In genomic region chr19:34926685-34927375, GRCh38 we compare ENCODE assay signal across 8 cellular contexts. TPM values are rescaled to one million over a fixed set of nuclear protein-coding genes. Genes with fewer than 3 reads are reported as not detected.
DNase-seq lines count a peak whose midpoint lies in the region; ATAC-seq and TF ChIP-seq lines count a peak whose summit lies in the region.

Gene ZNF30 (plus strand): TSS chr19:34926903. CDS start chr19:34929948, 3,045 bp downstream.

- H3K27me3 Mint-ChIP-seq in activated naive CD4-positive, alpha-beta T cell treated with anti-CD3 and anti-CD28 coated beads, Interleukin-2, amount 50 U/mL, for 24 hours: no peaks in the 10 kb centered on the region

- H3K36me3 ChIP-seq in SK-N-SH (replicated peaks in 1 of 2; ENCODE audit: control insufficient read depth in 1 of 2, insufficient read depth in 2 of 2, low read length in 1 of 2): peaks cover 0 to 9% of the 10 kb centered on the region in 2 experiments

- H3K36me3 Mint-ChIP-seq in activated naive CD4-positive, alpha-beta T cell treated with anti-CD3 and anti-CD28 coated beads, Interleukin-2, amount 50 U/mL, for 24 hours: peaks cover 9% of the 10 kb centered on the region

- H3K9ac ChIP-seq in SK-N-SH: peak within 1 kb of the TSS; percentile 64

- H3K4me1 Mint-ChIP-seq in activated naive CD4-positive, alpha-beta T cell treated with anti-CD3 and anti-CD28 coated beads, Interleukin-2, amount 50 U/mL, for 24 hours: peaks cover 25% of the 10 kb centered on the region

- POLR2A ChIA-PET in SK-N-SH (lab: Yijun Ruan, JAX): interaction anchor here (0.6 to 1.5 kb wide), 7 partner anchors 10 to 250 kb away, joined by 3 to 8 read pairs (median 3); partner anchors contain the start of genes SCGB2B2, ZNF181, ZNF302 and ZNF599

- TF ChIP-seq CTCF in SK-N-SH (IDR thresholded peaks at IDR 0.05) (no peak), omental fat pad (IDR thresholded peaks at IDR 0.05) (no peak)

- CTCF ChIA-PET in SK-N-SH (lab: Yijun Ruan, JAX): interaction anchor here (0.7 to 1.3 kb wide), 6 partner anchors 12 to 231 kb away, joined by 3 to 4 read pairs (median 3); partner anchors contain the start of gene GRAMD1A

- 1% methylated on average over 45 of the region's 53 CpGs for WGBS in SK-N-SH (ENCODE audit: low lambda C conversion rate)

- H3K4me3 ChIP-seq in SK-N-SH (ENCODE audit: low read depth in 2 of 2, low read length in 1 of 2): peak within 1 kb of the TSS; percentile 77 to 79

- H3K9me3 Mint-ChIP-seq in activated naive CD4-positive, alpha-beta T cell treated with anti-CD3 and anti-CD28 coated beads, Interleukin-2, amount 50 U/mL, for 24 hours: no peaks in the 10 kb centered on the region

- H3K4me3 Mint-ChIP-seq in activated naive CD4-positive, alpha-beta T cell treated with anti-CD3 and anti-CD28 coated beads, Interleukin-2, amount 50 U/mL, for 24 hours: peak within 1 kb of the TSS; percentile 92

- H3K27ac ChIP-seq in SK-N-SH (ENCODE audit: low read depth in 2 of 2, low read length in 1 of 2): peak within 1 kb of the TSS; percentile 54 to 90
- peak within 1 kb of the TSS; percentile 61 for H3K27ac ChIP-seq in temporal lobe (ENCODE audit: low read depth, low read length)

- 0 out of 2 replicates have a peak, but pooled peaks have one; percentile 0 for TF ChIP-seq RAD21 in SK-N-SH (IDR thresholded peaks at IDR 0.05; ENCODE audit: low read length)

- H3K27ac Mint-ChIP-seq in activated naive CD4-positive, alpha-beta T cell treated with anti-CD3 and anti-CD28 coated beads, Interleukin-2, amount 50 U/mL, for 24 hours: peak within 1 kb of the TSS; percentile 70

- no peak for TF ChIP-seq EP300 in SK-N-SH (IDR thresholded peaks at IDR 0.05; ENCODE audit: borderline replicate concordance in 1 of 2, low read depth in 1 of 2, low read length in 1 of 2)

- peaks cover 7% of the 10 kb centered on the region for H3F3A ChIP-seq in SK-N-SH (replicated peaks; ENCODE audit: insufficient read depth)

- no peaks in the 10 kb centered on the region for H3K9me2 ChIP-seq in SK-N-SH

- peak within 1 kb of the TSS; percentile 84 for H3K4me2 ChIP-seq in SK-N-SH

- H3K79me2 ChIP-seq in SK-N-SH (ENCODE audit: insufficient read depth): no peaks in the 10 kb centered on the region

- H3K27me3 ChIP-seq in SK-N-SH (ENCODE audit: insufficient read depth): no peaks in the 10 kb centered on the region

- ATAC-seq in GM21423 (IDR thresholded peaks at IDR 0.05; ENCODE audit: unreplicated experiment) (peak; percentile 93), omental fat pad (ENCODE audit: low FRiP score) (peak; percentile 99)

- DNase-seq in D341Med (ENCODE audit: low spot score) (peak; percentile 97), HuH-7.5 (ENCODE audit: low spot score) (peak; percentile 94), SK-N-SH (peak; percentile 97), glomerular visceral epithelial cell (ENCODE audit: extremely low spot score) (peak; percentile 91), omental fat pad (ENCODE audit: low spot score) (peak; percentile 47)

- H3K9me3 ChIP-seq in SK-N-SH: no peaks in the 10 kb centered on the region

- H3K4me1 ChIP-seq in SK-N-SH (ENCODE audit: control insufficient read depth in 1 of 2, insufficient read depth in 2 of 2, low read depth in 1 of 2, low read length in 1 of 2): peaks cover 0 to 2% of the 10 kb centered on the region in 2 experiments; a peak in 2 of 4 replicates

- peak within 1 kb of the TSS; percentile 97 for H2AFZ ChIP-seq in SK-N-SH (ENCODE audit: low read depth)

- no peaks in the 10 kb centered on the region for H4K20me1 ChIP-seq in SK-N-SH (ENCODE audit: insufficient read depth)

TF ChIP-seq in SK-N-SH, 30 proteins besides CTCF, POLR2A, EP300 and RAD21:
- TF ChIP-seq POLR2AphosphoS5 (IDR thresholded peaks at IDR 0.05; ENCODE audit: low read depth, low read length): peak; percentile 79; the same call in 1 of the 2 replicates
- peak; percentile 15; the same call in 1 of the 2 replicates for TF ChIP-seq YY1 (IDR thresholded peaks at IDR 0.05; ENCODE audit: low read depth)
- TF ChIP-seq SIN3A (IDR thresholded peaks at IDR 0.05; ENCODE audit: borderline replicate concordance, low read depth, low read length): peak; percentile 59; the same call in 1 of the 2 replicates
- peak; percentile 39 for TF ChIP-seq GABPA (IDR thresholded peaks at IDR 0.05; ENCODE audit: low read depth)
- TF ChIP-seq SMC3 (IDR thresholded peaks at IDR 0.05; ENCODE audit: low read depth, low read length): no peak
- TF ChIP-seq RFX5 (IDR thresholded peaks at IDR 0.05; ENCODE audit: low read length): peak; percentile 60; the same call in 1 of the 2 replicates
- no peak for TF ChIP-seq PBX3 (IDR thresholded peaks at IDR 0.05)
- TF ChIP-seq CHD2 (IDR thresholded peaks at IDR 0.05; ENCODE audit: low read length, partially characterized antibody): peak; percentile 75
- TF ChIP-seq MAX (IDR thresholded peaks at IDR 0.05; ENCODE audit: low read depth): peak; percentile 80
- no peak for TF ChIP-seq MEF2A (IDR thresholded peaks at IDR 0.05; ENCODE audit: borderline replicate concordance, low read depth)
- peak; percentile 72; the same call in 1 of the 2 replicates for TF ChIP-seq TAF1 (IDR thresholded peaks at IDR 0.05; ENCODE audit: borderline replicate concordance, low read depth, low read length)
- TF ChIP-seq NRF1 (IDR thresholded peaks at IDR 0.05; ENCODE audit: low read depth, low read length): peak; percentile 93
- TF ChIP-seq MXI1 (IDR thresholded peaks at IDR 0.05; ENCODE audit: low read depth, low read length): peak; percentile 88
- peak; percentile 18; the same call in 1 of the 2 replicates for TF ChIP-seq RCOR1 (IDR thresholded peaks at IDR 0.05; ENCODE audit: low read length)
TF ChIP-seq in SK-N-SH: peak in this region for 11.

RNA-seq across cellular contexts. Expression of gene ZNF30, which starts in this region (rescaled TPM):
- 1.7 and 2.8 TPM in 2 replicates for polyA plus RNA-seq in SK-N-SH (2012; rRNA removed)
- 2.5 and 2.6 TPM in 2 replicates for polyA plus RNA-seq in SK-N-SH (2012; cell fraction: cytosol; rRNA removed)
- polyA plus RNA-seq in SK-N-SH (2012; cell fraction: nucleus; rRNA removed): 2.3 and 3.8 TPM in 2 replicates
- total RNA-seq in omental fat pad (1 to 10 TPM in 2 of 4 donors, under 1 TPM in 2; 0.93 to 3.9 (median 1.5) TPM), temporal lobe (7.9 TPM)

Comparison
In these comparisons a context has a peak if more than half of its experiments do, and no peak if none do; other contexts are left out.
1. Peak in every context shown above with its lines: DNase-seq, ATAC-seq, H3K4me3 ChIP-seq and H3K27ac ChIP-seq.
2. DNase-seq: peak in every context shown above with its lines; median percentile 97 in D341Med; 97 in SK-N-SH; 94 in HuH-7.5; 91 in glomerular visceral epithelial cell; 47 in omental fat pad.